ENCODE assay signal across 9 cellular contexts in genomic region chr10:22630229-22631174, GRCh38.
DNase-seq lines count a peak whose midpoint lies in the region; ATAC-seq and TF ChIP-seq lines count a peak whose summit lies in the region.
"Had no signal": no experiment of that assay in that cellular context is flagged by ENCODE, and none has a peak within 500 bp of the region (broad histone marks: within the 10 kb centered on the region; RNA-seq: fewer than 3 reads in every experiment).

No MANE protein-coding gene starts in this region.

- ATAC-seq in HG02870 (IDR thresholded peaks at IDR 0.05; ENCODE audit: unreplicated experiment), result peak; percentile 81

- no TSS peak for BruUV-seq in OCI-LY7 (replicated peaks; lab: Mats Ljungman, UMichigan)

- H3K27ac ChIP-seq in OCI-LY7 (ENCODE audit: low read depth, low read length, poor library complexity, severe bottlenecking) (peak overlapping the region; percentile 30), colonic mucosa (peak overlapping the region; percentile 5), muscle layer of duodenum (ENCODE audit: low read length) (peak overlapping the region; percentile 67)
- H3K27ac ChIP-seq: epithelial cell of prostate had no signal

- no peak for TF ChIP-seq CTCF in OCI-LY7 (conservative IDR thresholded peaks at IDR 0.05; ENCODE audit: low read length)
- no peak for TF ChIP-seq CTCF in colonic mucosa (IDR thresholded peaks at IDR 0.05)

- peak overlapping the region; percentile 15; the same call in 1 of the 2 replicates for H2AFZ ChIP-seq in OCI-LY7 (ENCODE audit: low read length)

- 0 out of 2 replicates have a peak, but pooled peaks cover 10% of the 10 kb centered on the region for H3K9me3 ChIP-seq in OCI-LY7 (ENCODE audit: low read length)
- H3K9me3 ChIP-seq in colonic mucosa, result no peaks in the 10 kb centered on the region
- no peaks in the 10 kb centered on the region for H3K9me3 ChIP-seq in muscle layer of duodenum (ENCODE audit: control insufficient read depth in 1 of 2, low read length in 2 of 2)

- POLR2A ChIA-PET in OCI-LY7 (lab: Charles Lee), result interaction anchor here (0.6 to 1.8 kb wide), 7 partner anchors 10 to 941 kb away, joined by 3 to 9 read pairs (median 5); no protein-coding TSS in a partner anchor

- H3K4me1 ChIP-seq in OCI-LY7 (ENCODE audit: insufficient read depth, low read length, poor library complexity, severe bottlenecking) (peaks cover 24% of the 10 kb centered on the region), colonic mucosa (no peaks in the 10 kb centered on the region), muscle layer of duodenum (ENCODE audit: control insufficient read depth in 1 of 2, insufficient read depth in 2 of 2, low read length in 2 of 2) (peaks cover 0 to 7% of the 10 kb centered on the region in 2 donors)

- peaks cover 25% of the 10 kb centered on the region; the same call in 1 of the 2 replicates for H3K79me2 ChIP-seq in OCI-LY7 (ENCODE audit: insufficient read depth, low read depth, low read length)

- H3K4me3 ChIP-seq in OCI-LY7 (ENCODE audit: low read depth, low read length, poor library complexity, severe bottlenecking), result peak overlapping the region; percentile 45
- H3K4me3 ChIP-seq in colonic mucosa, result no peak overlapping the region
- no peak overlapping the region for H3K4me3 ChIP-seq in muscle layer of duodenum (ENCODE audit: low read depth in 1 of 2, low read length in 2 of 2)

- H3K4me2 ChIP-seq in OCI-LY7 (ENCODE audit: low read length), result peak overlapping the region; percentile 66

- CTCF ChIA-PET in OCI-LY7 (lab: Charles Lee; ENCODE audit: unreplicated experiment), result interaction anchor here (1.5 kb wide), 1 partner anchor 39 kb away, joined by 3 read pairs; no protein-coding TSS in a partner anchor

- no peaks in the 10 kb centered on the region for H3K9me2 ChIP-seq in OCI-LY7 (ENCODE audit: insufficient read depth, low read length)

- intact Hi-C loops in OCI-LY7 (cut with micrococcal nuclease; ENCODE audit: unreplicated experiment), result loop anchor here (5.0 kb wide), 1 partner anchor 137 kb away; no protein-coding TSS in a partner anchor
- intact Hi-C loops in colonic mucosa (cut with DNase I), result no loop called here

- H3K9ac ChIP-seq in colonic mucosa (ENCODE audit: low read depth in 2 of 2, low read length in 2 of 2), result peak overlapping the region in 1 of 2 donors; percentile 36

- peaks cover 4% of the 10 kb centered on the region; the same call in 1 of the 2 replicates for H3K36me3 ChIP-seq in OCI-LY7 (ENCODE audit: insufficient read depth, low read length)
- no peaks in the 10 kb centered on the region for H3K36me3 ChIP-seq in colonic mucosa
- no peaks in the 10 kb centered on the region for H3K36me3 ChIP-seq in muscle layer of duodenum (ENCODE audit: control insufficient read depth in 1 of 2, insufficient read depth in 2 of 2, low read length in 2 of 2)

- H3K27me3 ChIP-seq in colonic mucosa, result no peaks in the 10 kb centered on the region
- no peaks in the 10 kb centered on the region for H3K27me3 ChIP-seq in muscle layer of duodenum (ENCODE audit: low read depth, low read length)

- no peaks in the 10 kb centered on the region for H4K20me1 ChIP-seq in OCI-LY7 (ENCODE audit: insufficient read depth, low read length)

- DNase-seq in stimulated activated CD4-positive, alpha-beta T cell treated with anti-CD3 and anti-CD28 coated beads, Interleukin-12 subunit alpha, Interleukin-12 subunit beta, amount 100 ng/mL, for 4 hours, result peak; percentile 23
- DNase-seq in stimulated activated CD4-positive, alpha-beta T cell treated with anti-CD3 and anti-CD28 coated beads, Interleukin-2, amount 100 ng/mL, for 48 hours, result no peak
- DNase-seq in OCI-LY7 (ENCODE audit: low spot score), result peak; percentile 41
- DNase-seq in colonic mucosa, result no peak
- DNase-seq in NCI-H2227 treated with DMSO at 0.1 percent for 48 hours (lab: John Stamatoyannopoulos, UW), result no peak
- DNase-seq in GDM1 (lab: John Stamatoyannopoulos, UW), result no peak

Comparison
In these comparisons a context has a peak if more than half of its experiments do, and no peak if none do; other contexts are left out.
1. DNase-seq: peak in stimulated activated CD4-positive, alpha-beta T cell treated with anti-CD3 and anti-CD28 coated beads, Interleukin-12 subunit alpha, Interleukin-12 subunit beta, amount 100 ng/mL, for 4 hours (single experiment) and OCI-LY7 (single experiment); none in stimulated activated CD4-positive, alpha-beta T cell treated with anti-CD3 and anti-CD28 coated beads, Interleukin-2, amount 100 ng/mL, for 48 hours (0 of 2), colonic mucosa (single experiment), NCI-H2227 treated with DMSO at 0.1 percent for 48 hours (single experiment) and GDM1 (single experiment).
2. H3K27ac ChIP-seq: peak in every context shown above with its lines; median percentile 67 in muscle layer of duodenum; 30 in OCI-LY7; 5 in colonic mucosa.